Comparison of ENCODE assay signal across 1 cellular context in genomic region chr11:104956528-104956927, GRCh38.
TF ChIP-seq lines count a peak whose summit lies in the region.

No MANE protein-coding gene starts in this region.

TF ChIP-seq in HepG2, 621 proteins besides CTCF, POLR2A, EP300 and RAD21 (continued from another document and continues in another):
- TF ChIP-seq CBX1 (IDR thresholded peaks at IDR 0.05; ENCODE audit: low read depth) (no peak), ZNF430 (CRISPR knock-in tag; IDR thresholded peaks at IDR 0.05) (no peak), PAXIP1 (CRISPR knock-in tag; conservative IDR thresholded peaks at IDR 0.05) (peak; percentile 65), ZNF333 (CRISPR knock-in tag; IDR thresholded peaks at IDR 0.05; ENCODE audit: borderline replicate concordance) (no peak), GABPB1 (CRISPR knock-in tag; IDR thresholded peaks at IDR 0.05) (no peak), MYC (CRISPR knock-in tag; IDR thresholded peaks at IDR 0.05; ENCODE audit: borderline replicate concordance) (no peak), ZNF777 (CRISPR knock-in tag; IDR thresholded peaks at IDR 0.05) (no peak), ARID5B (CRISPR knock-in tag; IDR thresholded peaks at IDR 0.05) (peak; percentile 89), ZNF512 (CRISPR knock-in tag; IDR thresholded peaks at IDR 0.05) (no peak), ZGPAT (CRISPR knock-in tag; IDR thresholded peaks at IDR 0.05) (no peak), MLXIP (CRISPR knock-in tag; IDR thresholded peaks at IDR 0.05; ENCODE audit: borderline replicate concordance) (no peak), SAP130 (CRISPR knock-in tag; IDR thresholded peaks at IDR 0.05; ENCODE audit: low read depth) (peak; percentile 49; the same call in 1 of the 2 replicates), LBX2 (CRISPR knock-in tag; IDR thresholded peaks at IDR 0.05; ENCODE audit: borderline replicate concordance) (no peak), ZXDC (CRISPR knock-in tag; IDR thresholded peaks at IDR 0.05) (no peak), NR2F6 (IDR thresholded peaks at IDR 0.05) (no peak), NR2F6 (CRISPR knock-in tag; IDR thresholded peaks at IDR 0.05) (no peak), RXRA (CRISPR knock-in tag; IDR thresholded peaks at IDR 0.05) (no peak), ZNF326 (CRISPR knock-in tag; IDR thresholded peaks at IDR 0.05; ENCODE audit: borderline replicate concordance) (no peak), PBX2 (CRISPR knock-in tag; IDR thresholded peaks at IDR 0.05) (no peak), ZSCAN31 (CRISPR knock-in tag; IDR thresholded peaks at IDR 0.05; ENCODE audit: low read depth) (no peak), ZFP37 (CRISPR knock-in tag; IDR thresholded peaks at IDR 0.05; ENCODE audit: borderline replicate concordance) (no peak), SNAPC2 (CRISPR knock-in tag; IDR thresholded peaks at IDR 0.05) (no peak), FOXP1 (IDR thresholded peaks at IDR 0.05) (no peak), FOXP1 (CRISPR knock-in tag; IDR thresholded peaks at IDR 0.05) (peak; percentile 96), PRDM15 (CRISPR knock-in tag; IDR thresholded peaks at IDR 0.05) (no peak)
